1 cellular context compared by ENCODE assay signal in genomic region chr1:6038603-6039002, GRCh38.
TF ChIP-seq lines count a peak whose summit lies in the region.

No MANE protein-coding gene starts in this region.

TF ChIP-seq in H1, 55 proteins besides CTCF, POLR2A, EP300 and RAD21:
- TF ChIP-seq JUN (IDR thresholded peaks at IDR 0.05; ENCODE audit: low read depth, low read length), result no peak
- peak; percentile 66; the same call in 1 of the 2 replicates for TF ChIP-seq E2F6 (IDR thresholded peaks at IDR 0.05)
